In genomic region chr9:129885670-129886106, GRCh38 we compare ENCODE assay signal across 1 cellular context.
A peak's percentile ranks its signal among the peaks of the same experiment; 100 is the strongest.
TF ChIP-seq lines count a peak whose summit lies in the region.

No MANE protein-coding gene starts in this region.

TF ChIP-seq in HepG2, 621 proteins besides CTCF, POLR2A, EP300 and RAD21 (continued from another document and continues in another):
- no peak for TF ChIP-seq AKAP8 (CRISPR knock-in tag; IDR thresholded peaks at IDR 0.05)
- no peak for TF ChIP-seq HNRNPH1 (optimal IDR thresholded peaks at IDR 0.05; ENCODE audit: low read depth, low read length)
- TF ChIP-seq ATF7-NPFF (CRISPR knock-in tag; IDR thresholded peaks at IDR 0.05; ENCODE audit: low read depth) = no peak
- no peak for TF ChIP-seq ZNF549 (CRISPR knock-in tag; IDR thresholded peaks at IDR 0.05)
- no peak for TF ChIP-seq TAF1 (CRISPR knock-in tag; IDR thresholded peaks at IDR 0.05)
- no peak for TF ChIP-seq ZNF343 (CRISPR knock-in tag; IDR thresholded peaks at IDR 0.05)
- peak; percentile 52 for TF ChIP-seq RBFOX2 (IDR thresholded peaks at IDR 0.05; ENCODE audit: low read depth, low read length)
- no peak for TF ChIP-seq NCOA2 (CRISPR knock-in tag; IDR thresholded peaks at IDR 0.05)
- no peak for TF ChIP-seq ZNF569 (CRISPR knock-in tag; IDR thresholded peaks at IDR 0.05; ENCODE audit: borderline replicate concordance)
- TF ChIP-seq ZNF556 (CRISPR knock-in tag; IDR thresholded peaks at IDR 0.05; ENCODE audit: borderline replicate concordance) = peak; percentile 74; the same call in 1 of the 2 replicates
- TF ChIP-seq, protein P1, sequence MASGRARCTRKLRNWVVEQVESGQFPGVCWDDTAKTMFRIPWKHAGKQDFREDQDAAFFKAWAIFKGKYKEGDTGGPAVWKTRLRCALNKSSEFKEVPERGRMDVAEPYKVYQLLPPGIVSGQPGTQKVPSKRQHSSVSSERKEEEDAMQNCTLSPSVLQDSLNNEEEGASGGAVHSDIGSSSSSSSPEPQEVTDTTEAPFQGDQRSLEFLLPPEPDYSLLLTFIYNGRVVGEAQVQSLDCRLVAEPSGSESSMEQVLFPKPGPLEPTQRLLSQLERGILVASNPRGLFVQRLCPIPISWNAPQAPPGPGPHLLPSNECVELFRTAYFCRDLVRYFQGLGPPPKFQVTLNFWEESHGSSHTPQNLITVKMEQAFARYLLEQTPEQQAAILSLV (CRISPR knock-in tag; IDR thresholded peaks at IDR 0.05; ENCODE audit: borderline replicate concordance) = no peak
- TF ChIP-seq REPIN1 (CRISPR knock-in tag; IDR thresholded peaks at IDR 0.05; ENCODE audit: borderline replicate concordance, low read depth) = no peak
- peak; percentile 56 for TF ChIP-seq SP4 (CRISPR knock-in tag; IDR thresholded peaks at IDR 0.05)
- peak; percentile 43; the same call in 1 of the 2 replicates for TF ChIP-seq NR2C2 (CRISPR knock-in tag; IDR thresholded peaks at IDR 0.05; ENCODE audit: borderline replicate concordance)
- TF ChIP-seq, protein P2, sequence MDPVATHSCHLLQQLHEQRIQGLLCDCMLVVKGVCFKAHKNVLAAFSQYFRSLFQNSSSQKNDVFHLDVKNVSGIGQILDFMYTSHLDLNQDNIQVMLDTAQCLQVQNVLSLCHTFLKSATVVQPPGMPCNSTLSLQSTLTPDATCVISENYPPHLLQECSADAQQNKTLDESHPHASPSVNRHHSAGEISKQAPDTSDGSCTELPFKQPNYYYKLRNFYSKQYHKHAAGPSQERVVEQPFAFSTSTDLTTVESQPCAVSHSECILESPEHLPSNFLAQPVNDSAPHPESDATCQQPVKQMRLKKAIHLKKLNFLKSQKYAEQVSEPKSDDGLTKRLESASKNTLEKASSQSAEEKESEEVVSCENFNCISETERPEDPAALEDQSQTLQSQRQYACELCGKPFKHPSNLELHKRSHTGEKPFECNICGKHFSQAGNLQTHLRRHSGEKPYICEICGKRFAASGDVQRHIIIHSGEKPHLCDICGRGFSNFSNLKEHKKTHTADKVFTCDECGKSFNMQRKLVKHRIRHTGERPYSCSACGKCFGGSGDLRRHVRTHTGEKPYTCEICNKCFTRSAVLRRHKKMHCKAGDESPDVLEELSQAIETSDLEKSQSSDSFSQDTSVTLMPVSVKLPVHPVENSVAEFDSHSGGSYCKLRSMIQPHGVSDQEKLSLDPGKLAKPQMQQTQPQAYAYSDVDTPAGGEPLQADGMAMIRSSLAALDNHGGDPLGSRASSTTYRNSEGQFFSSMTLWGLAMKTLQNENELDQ (CRISPR knock-in tag; IDR thresholded peaks at IDR 0.05; ENCODE audit: borderline replicate concordance) = no peak
- no peak for TF ChIP-seq ZNF629 (CRISPR knock-in tag; conservative IDR thresholded peaks at IDR 0.05)
- no peak for TF ChIP-seq SYNCRIP (IDR thresholded peaks at IDR 0.05; ENCODE audit: insufficient read depth, low read depth, low read length)
- no peak; the same call in 1 of the 2 replicates for TF ChIP-seq RCOR2 (CRISPR knock-in tag; IDR thresholded peaks at IDR 0.05)
- TF ChIP-seq TBX3 (IDR thresholded peaks at IDR 0.05; ENCODE audit: borderline replicate concordance) = no peak
- TF ChIP-seq ATAD3A (CRISPR knock-in tag; IDR thresholded peaks at IDR 0.05) = no peak
- TF ChIP-seq, protein P3, sequence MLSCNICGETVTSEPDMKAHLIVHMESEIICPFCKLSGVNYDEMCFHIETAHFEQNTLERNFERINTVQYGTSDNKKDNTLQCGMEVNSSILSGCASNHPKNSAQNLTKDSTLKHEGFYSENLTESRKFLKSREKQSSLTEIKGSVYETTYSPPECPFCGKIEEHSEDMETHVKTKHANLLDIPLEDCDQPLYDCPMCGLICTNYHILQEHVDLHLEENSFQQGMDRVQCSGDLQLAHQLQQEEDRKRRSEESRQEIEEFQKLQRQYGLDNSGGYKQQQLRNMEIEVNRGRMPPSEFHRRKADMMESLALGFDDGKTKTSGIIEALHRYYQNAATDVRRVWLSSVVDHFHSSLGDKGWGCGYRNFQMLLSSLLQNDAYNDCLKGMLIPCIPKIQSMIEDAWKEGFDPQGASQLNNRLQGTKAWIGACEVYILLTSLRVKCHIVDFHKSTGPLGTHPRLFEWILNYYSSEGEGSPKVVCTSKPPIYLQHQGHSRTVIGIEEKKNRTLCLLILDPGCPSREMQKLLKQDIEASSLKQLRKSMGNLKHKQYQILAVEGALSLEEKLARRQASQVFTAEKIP (CRISPR knock-in tag; IDR thresholded peaks at IDR 0.05; ENCODE audit: borderline replicate concordance) = no peak
- no peak for TF ChIP-seq ZNF773 (CRISPR knock-in tag; IDR thresholded peaks at IDR 0.05; ENCODE audit: borderline replicate concordance)
- TF ChIP-seq KLF12 (CRISPR knock-in tag; IDR thresholded peaks at IDR 0.05; ENCODE audit: borderline replicate concordance) = 0 out of 2 replicates have a peak, but pooled peaks have one; percentile 45
- TF ChIP-seq, protein P4, sequence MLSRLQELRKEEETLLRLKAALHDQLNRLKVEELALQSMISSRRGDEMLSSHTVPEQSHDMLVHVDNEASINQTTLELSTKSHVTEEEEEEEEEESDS (CRISPR knock-in tag; IDR thresholded peaks at IDR 0.05; ENCODE audit: borderline replicate concordance) = no peak
- 0 out of 2 replicates have a peak, but pooled peaks have one; percentile 52 for TF ChIP-seq ZMAT3 (CRISPR knock-in tag; conservative IDR thresholded peaks at IDR 0.05)
- TF ChIP-seq RXRB (CRISPR knock-in tag; IDR thresholded peaks at IDR 0.05; ENCODE audit: borderline replicate concordance) = peak; percentile 48; the same call in 1 of the 2 replicates
- TF ChIP-seq AHDC1 (CRISPR knock-in tag; IDR thresholded peaks at IDR 0.05; ENCODE audit: borderline replicate concordance) = no peak
- TF ChIP-seq TGIF2 (CRISPR knock-in tag; IDR thresholded peaks at IDR 0.05) = 0 out of 2 replicates have a peak, but pooled peaks have one; percentile 68
- 0 out of 2 replicates have a peak, but pooled peaks have one; percentile 54 for TF ChIP-seq ZNF775 (CRISPR knock-in tag; IDR thresholded peaks at IDR 0.05; ENCODE audit: borderline replicate concordance)
- no peak for TF ChIP-seq ZNF224 (CRISPR knock-in tag; IDR thresholded peaks at IDR 0.05)
- TF ChIP-seq ZSCAN5A (CRISPR knock-in tag; IDR thresholded peaks at IDR 0.05; ENCODE audit: borderline replicate concordance) = no peak
- peak; percentile 36; the same call in 1 of the 2 replicates for TF ChIP-seq THRA (CRISPR knock-in tag; IDR thresholded peaks at IDR 0.05; ENCODE audit: borderline replicate concordance)
- TF ChIP-seq HNF4G (IDR thresholded peaks at IDR 0.05; ENCODE audit: borderline replicate concordance, low read depth, low read length) = no peak
- no peak for TF ChIP-seq HNF4G (CRISPR knock-in tag; IDR thresholded peaks at IDR 0.05; ENCODE audit: borderline replicate concordance, low read depth)
- TF ChIP-seq POGZ (CRISPR knock-in tag; IDR thresholded peaks at IDR 0.05) = peak; percentile 17; the same call in 1 of the 2 replicates
- TF ChIP-seq LCORL (IDR thresholded peaks at IDR 0.05) = no peak
- peak; percentile 74 for TF ChIP-seq LCORL (CRISPR knock-in tag; IDR thresholded peaks at IDR 0.05)
- TF ChIP-seq ZBTB3 (CRISPR knock-in tag; IDR thresholded peaks at IDR 0.05; ENCODE audit: borderline replicate concordance, low read depth) = 0 out of 2 replicates have a peak, but pooled peaks have one; percentile 31
- TF ChIP-seq GMEB2 (CRISPR knock-in tag; IDR thresholded peaks at IDR 0.05; ENCODE audit: low read depth) = no peak
- TF ChIP-seq HOXA5 (CRISPR knock-in tag; IDR thresholded peaks at IDR 0.05) = peak; percentile 31; the same call in 1 of the 2 replicates
- TF ChIP-seq KLF15 (CRISPR knock-in tag; IDR thresholded peaks at IDR 0.05; ENCODE audit: borderline replicate concordance) = no peak
- TF ChIP-seq, protein P5, sequence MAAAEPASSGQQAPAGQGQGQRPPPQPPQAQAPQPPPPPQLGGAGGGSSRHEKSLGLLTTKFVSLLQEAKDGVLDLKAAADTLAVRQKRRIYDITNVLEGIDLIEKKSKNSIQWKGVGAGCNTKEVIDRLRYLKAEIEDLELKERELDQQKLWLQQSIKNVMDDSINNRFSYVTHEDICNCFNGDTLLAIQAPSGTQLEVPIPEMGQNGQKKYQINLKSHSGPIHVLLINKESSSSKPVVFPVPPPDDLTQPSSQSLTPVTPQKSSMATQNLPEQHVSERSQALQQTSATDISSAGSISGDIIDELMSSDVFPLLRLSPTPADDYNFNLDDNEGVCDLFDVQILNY (CRISPR knock-in tag; conservative IDR thresholded peaks at IDR 0.05) = no peak
- no peak for TF ChIP-seq ZNF704 (CRISPR knock-in tag; IDR thresholded peaks at IDR 0.05; ENCODE audit: borderline replicate concordance)
- TF ChIP-seq GABPB1 (CRISPR knock-in tag; IDR thresholded peaks at IDR 0.05) = peak; percentile 76; the same call in 1 of the 2 replicates
- TF ChIP-seq MTF2 (CRISPR knock-in tag; IDR thresholded peaks at IDR 0.05; ENCODE audit: borderline replicate concordance) = 0 out of 2 replicates have a peak, but pooled peaks have one; percentile 36
- TF ChIP-seq PCBP1 (IDR thresholded peaks at IDR 0.05; ENCODE audit: borderline replicate concordance, low read depth, low read length) = 0 out of 2 replicates have a peak, but pooled peaks have one; percentile 10
- no peak for TF ChIP-seq HES4 (CRISPR knock-in tag; IDR thresholded peaks at IDR 0.05; ENCODE audit: borderline replicate concordance)
- TF ChIP-seq ZNF331 (CRISPR knock-in tag; IDR thresholded peaks at IDR 0.05) = no peak
- TF ChIP-seq TOPORS (CRISPR knock-in tag; IDR thresholded peaks at IDR 0.05) = peak; percentile 51; the same call in 1 of the 2 replicates
- TF ChIP-seq PITX1 (CRISPR knock-in tag; IDR thresholded peaks at IDR 0.05) = no peak
